ENCODE assay signal across 30 cellular contexts in genomic region chr18:11307716-11308115, GRCh38.
"Had no signal": no experiment of that assay in that cellular context is flagged by ENCODE, and none has a peak within 500 bp of the region (broad histone marks: within the 10 kb centered on the region; RNA-seq: fewer than 3 reads in every experiment).

No MANE protein-coding gene starts in this region.

- H3K36me3 ChIP-seq: ascending aorta, brain microvascular endothelial cell, esophagus squamous epithelium, gastroesophageal sphincter, heart right ventricle, WERI-Rb-1 had no signal

- H3K9me3 ChIP-seq: ascending aorta, esophagus squamous epithelium had no signal

- H3K27ac ChIP-seq: ascending aorta, brain microvascular endothelial cell, coronary artery, epithelial cell of prostate, esophagus squamous epithelium, gastroesophageal sphincter, heart right ventricle, WERI-Rb-1 had no signal

- H3K27me3 ChIP-seq: ascending aorta, brain microvascular endothelial cell, esophagus squamous epithelium, gastroesophageal sphincter, heart right ventricle had no signal

- FAIRE-seq: bronchial epithelial cell, endometrium, endothelial cell of umbilical vein had no signal

- DNase-seq: activated B cell treated with CpG ODN at 0.5 μM for 24 hours; activated CD4-positive, alpha-beta memory T cell treated with anti-CD3 and anti-CD28 coated beads for 36 hours; activated CD4-positive, alpha-beta T cell treated with anti-CD3 and anti-CD28 coated beads for 48 hours; activated CD8-positive, alpha-beta memory T cell treated with anti-CD3 and anti-CD28 coated beads, Interleukin-2, amount 50 U/mL, for 48 hours; activated CD8-positive, alpha-beta T cell treated with anti-CD3 and anti-CD28 coated beads, Interleukin-2, amount 10 ng/mL, durations not matched to agents 7 days and 5 days; activated gamma-delta T cell; activated naive CD4-positive, alpha-beta T cell; activated naive CD4-positive, alpha-beta T cell treated with anti-CD3 and anti-CD28 coated beads, Interleukin-2, amount 10 ng/mL, durations not matched to agents 7 days and 5 days; activated naive CD8-positive, alpha-beta T cell treated with anti-CD3 and anti-CD28 coated beads, Interleukin-2, amount 10 ng/mL, durations not matched to agents 7 days and 5 days; activated T-cell treated with anti-CD3 and anti-CD28 coated beads for 4 hours; activated T-cell treated with anti-CD3 and anti-CD28 coated beads, Interleukin-2, amount 50 U/mL, for 24 hours; activated T-cell treated with anti-CD3 and anti-CD28 coated beads, Interleukin-2, amount 50 U/mL, for 72 hours; brain microvascular endothelial cell; effector CD4-positive, alpha-beta T cell; effector memory CD8-positive, alpha-beta T cell; esophagus squamous epithelium; foreskin melanocyte; heart right ventricle; T-helper 1 cell; T-helper 17 cell; T1000; WERI-Rb-1 had no signal

- ATAC-seq: activated CD4-positive, CD25-positive, alpha-beta regulatory T cell treated with anti-CD3 and anti-CD28 coated beads, Interleukin-2, amount 50 U/mL, for 24 hours; activated CD8-positive, alpha-beta T cell treated with anti-CD3 and anti-CD28 coated beads, Interleukin-2, amount 10 ng/mL, durations not matched to agents 7 days and 5 days; effector memory CD8-positive, alpha-beta T cell; gastroesophageal sphincter; heart right ventricle; T-helper 17 cell had no signal

- H3K4me3 ChIP-seq: ascending aorta, coronary artery, esophagus squamous epithelium, gastroesophageal sphincter, heart right ventricle had no signal

- H3K4me1 ChIP-seq: ascending aorta, esophagus squamous epithelium, gastroesophageal sphincter had no signal
